In genomic region chr20:35729283-35729807, GRCh38 we compare ENCODE assay signal across 2 cellular contexts.
A peak's percentile ranks its signal among the peaks of the same experiment; 100 is the strongest.
TF ChIP-seq lines count a peak whose summit lies in the region.

No MANE protein-coding gene starts in this region.

TF ChIP-seq in GM12891, 5 proteins besides CTCF, POLR2A, EP300 and RAD21:
- no peak for TF ChIP-seq PAX5 (IDR thresholded peaks at IDR 0.05; ENCODE audit: insufficient read depth, low read length, severe bottlenecking)
- no peak for TF ChIP-seq SPI1 (IDR thresholded peaks at IDR 0.05; ENCODE audit: low read depth, low read length)

TF ChIP-seq in GM12878, 131 proteins besides CTCF, POLR2A, EP300 and RAD21:
- TF ChIP-seq POLR2AphosphoS5 (IDR thresholded peaks at IDR 0.05; ENCODE audit: low read length) (peak; percentile 63), SIN3A (IDR thresholded peaks at IDR 0.05; ENCODE audit: low read depth, low read length) (no peak)
TF ChIP-seq in GM12878: peak in this region for 1.
